ENCODE assay signal across 22 cellular contexts in the genomic region with DNA sequence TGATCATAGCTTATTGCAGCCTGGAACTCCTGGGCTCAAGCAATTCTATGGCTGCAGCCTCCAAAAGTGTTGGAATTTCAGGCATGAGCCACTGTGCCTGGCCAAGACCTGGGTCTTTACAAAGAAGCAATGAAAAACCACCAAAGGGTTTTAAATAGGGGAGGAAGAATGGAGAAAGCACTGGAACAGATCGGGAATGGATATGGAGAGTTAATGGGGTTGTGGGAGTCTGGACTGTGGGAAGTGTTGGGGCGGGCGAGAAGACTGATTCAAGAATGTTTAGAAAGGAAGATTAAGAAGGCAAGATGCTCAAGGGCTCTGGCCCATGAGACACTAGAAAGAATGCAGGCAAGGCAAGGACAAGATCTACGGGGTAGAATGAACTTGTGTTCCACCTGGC.
A peak's percentile ranks its signal among the peaks of the same experiment; 100 is the strongest.
DNase-seq lines count a peak whose midpoint lies in the region; ATAC-seq and TF ChIP-seq lines count a peak whose summit lies in the region.
"Had no signal": no experiment of that assay in that cellular context is flagged by ENCODE, and none has a peak within 500 bp of the region (broad histone marks: within the 10 kb centered on the region; RNA-seq: fewer than 3 reads in every experiment).

No MANE protein-coding gene starts in this region.

- no peak overlapping the region for H3K27ac ChIP-seq in ovary
- H3K27ac ChIP-seq: 22Rv1, cardiac muscle cell, transverse colon had no signal

- peaks cover 77% of the 10 kb centered on the region for H3K36me3 Mint-ChIP-seq in T-helper 1 cell treated with Interleukin-12 subunit alpha and Interleukin-12 subunit beta and Interleukin-4 antibody, amounts not matched to agents 30 μg/mL and 1 μg/mL, for 36 hours (ENCODE audit: low read depth)
- peaks cover 95% of the 10 kb centered on the region for H3K36me3 Mint-ChIP-seq in stimulated activated naive CD8-positive, alpha-beta T cell treated with anti-CD3 and anti-CD28 coated beads, Interleukin-15, Interleukin-2, amounts not matched to agents 100 ng/mL and 50 ng/mL, for 24 hours (ENCODE audit: low read depth)
- peaks cover 11 to 92% (median 46%) of the 10 kb centered on the region in 3 donors for H3K36me3 Mint-ChIP-seq in naive thymus-derived CD8-positive, alpha-beta T cell
- peaks cover 15% of the 10 kb centered on the region for H3K36me3 Mint-ChIP-seq in glutamatergic neuron (ENCODE audit: unreplicated experiment)

- H3K27ac Mint-ChIP-seq in T-helper 1 cell treated with Interleukin-12 subunit alpha and Interleukin-12 subunit beta and Interleukin-4 antibody, amounts not matched to agents 30 μg/mL and 1 μg/mL, for 36 hours = peak overlapping the region; percentile 57
- peak overlapping the region; percentile 46 for H3K27ac Mint-ChIP-seq in stimulated activated naive CD8-positive, alpha-beta T cell treated with anti-CD3 and anti-CD28 coated beads, Interleukin-15, Interleukin-2, amounts not matched to agents 100 ng/mL and 50 ng/mL, for 24 hours
- peak overlapping the region in 1 of 2 donors; percentile 73 for H3K27ac Mint-ChIP-seq in stimulated activated naive CD8-positive, alpha-beta T cell treated with anti-CD3 and anti-CD28 coated beads, Interleukin-15, amount 100 ng/mL, for 72 hours
- H3K27ac Mint-ChIP-seq in naive thymus-derived CD8-positive, alpha-beta T cell = peak overlapping the region in 7 of 10 donors; percentile 11 to 78 (median 39)
- no peak overlapping the region for H3K27ac Mint-ChIP-seq in glutamatergic neuron (ENCODE audit: unreplicated experiment)

- no peaks in the 10 kb centered on the region for H3K27me3 ChIP-seq in ovary
- H3K27me3 ChIP-seq: transverse colon had no signal

- no peaks in the 10 kb centered on the region for H3K36me3 ChIP-seq in ovary
- H3K36me3 ChIP-seq: cardiac muscle cell, HAP-1, transverse colon had no signal

- intact Hi-C loops in ovary (cut with DNase I) = no loop called here

- H3K9me3 Mint-ChIP-seq in T-helper 1 cell treated with Interleukin-12 subunit alpha and Interleukin-12 subunit beta and Interleukin-4 antibody, amounts not matched to agents 30 μg/mL and 1 μg/mL, for 36 hours = peaks cover 11% of the 10 kb centered on the region
- H3K9me3 Mint-ChIP-seq in stimulated activated naive CD8-positive, alpha-beta T cell treated with anti-CD3 and anti-CD28 coated beads, Interleukin-15, Interleukin-2, amounts not matched to agents 100 ng/mL and 50 ng/mL, for 24 hours = peaks cover 8% of the 10 kb centered on the region
- H3K9me3 Mint-ChIP-seq in stimulated activated naive CD8-positive, alpha-beta T cell treated with anti-CD3 and anti-CD28 coated beads, Interleukin-15, amount 100 ng/mL, for 72 hours = peaks cover 1 to 7% of the 10 kb centered on the region in 2 donors
- H3K9me3 Mint-ChIP-seq in naive thymus-derived CD8-positive, alpha-beta T cell = peaks cover 0 to 2% (median 0%) of the 10 kb centered on the region in 9 donors
- peaks cover 9% of the 10 kb centered on the region for H3K9me3 Mint-ChIP-seq in glutamatergic neuron (ENCODE audit: unreplicated experiment)

- no peaks in the 10 kb centered on the region for H3K9me3 ChIP-seq in ovary
- H3K9me3 ChIP-seq: HAP-1, transverse colon had no signal

- TF ChIP-seq POLR2A in ovary (IDR thresholded peaks at IDR 0.05) = no peak

- no peak for ATAC-seq in stimulated activated naive CD8-positive, alpha-beta T cell treated with anti-CD3 and anti-CD28 coated beads, Interleukin-15, amount 100 ng/mL, for 72 hours
- no peak for ATAC-seq in naive thymus-derived CD8-positive, alpha-beta T cell
- ATAC-seq: sciatic nerve had no signal

- DNase-seq in T-helper 1 cell (no peak), glutamatergic neuron (no peak), retina (no peak), ovary (no peak)
- DNase-seq in stimulated activated naive CD8-positive, alpha-beta T cell treated with anti-CD3 and anti-CD28 coated beads, Interleukin-15, amount 100 ng/mL, for 72 hours = no peak
- DNase-seq in naive thymus-derived CD8-positive, alpha-beta T cell = no peak
- DNase-seq: activated CD4-positive, alpha-beta T cell treated with anti-CD3 and anti-CD28 coated beads, Interleukin-2, amount 50 U/mL, for 48 hours; Calu3; EL; foreskin melanocyte; NCI-H187 treated with DMSO at 0.1 percent for 48 hours; OCI-M1; Right ventricle myocardium superior; stimulated activated naive CD4-positive, alpha-beta T cell; transverse colon had no signal

- H3K4me3 ChIP-seq in ovary = no peak overlapping the region
- H3K4me3 ChIP-seq: cardiac muscle cell, HAP-1, lung, transverse colon had no signal

- 56 to 79% (median 68%) methylated on average over 4 of the region's 4 CpGs for WGBS in ovary, 3 donors

- no peaks in the 10 kb centered on the region for H3K4me1 ChIP-seq in ovary (ENCODE audit: insufficient read depth)
- H3K4me1 ChIP-seq: HAP-1, transverse colon had no signal

- POLR2A ChIA-PET in naive thymus-derived CD8-positive, alpha-beta T cell (lab: Charles Lee) = no interaction called here

- TF ChIP-seq EP300 in ovary (IDR thresholded peaks at IDR 0.05) = no peak

- peaks cover 39% of the 10 kb centered on the region for H3K4me1 Mint-ChIP-seq in T-helper 1 cell treated with Interleukin-12 subunit alpha and Interleukin-12 subunit beta and Interleukin-4 antibody, amounts not matched to agents 30 μg/mL and 1 μg/mL, for 36 hours (ENCODE audit: low read depth)
- H3K4me1 Mint-ChIP-seq in stimulated activated naive CD8-positive, alpha-beta T cell treated with anti-CD3 and anti-CD28 coated beads, Interleukin-15, Interleukin-2, amounts not matched to agents 100 ng/mL and 50 ng/mL, for 24 hours (ENCODE audit: low read depth) = peaks cover 35% of the 10 kb centered on the region
- H3K4me1 Mint-ChIP-seq in stimulated activated naive CD8-positive, alpha-beta T cell treated with anti-CD3 and anti-CD28 coated beads, Interleukin-15, amount 100 ng/mL, for 72 hours = peaks cover 54% of the 10 kb centered on the region
- H3K4me1 Mint-ChIP-seq in naive thymus-derived CD8-positive, alpha-beta T cell = peaks cover 21 to 40% (median 36%) of the 10 kb centered on the region in 4 donors
- no peaks in the 10 kb centered on the region for H3K4me1 Mint-ChIP-seq in glutamatergic neuron (ENCODE audit: low read depth, unreplicated experiment)

- H3K4me3 Mint-ChIP-seq in T-helper 1 cell treated with Interleukin-12 subunit alpha and Interleukin-12 subunit beta and Interleukin-4 antibody, amounts not matched to agents 30 μg/mL and 1 μg/mL, for 36 hours = no peak overlapping the region
- H3K4me3 Mint-ChIP-seq in stimulated activated naive CD8-positive, alpha-beta T cell treated with anti-CD3 and anti-CD28 coated beads, Interleukin-15, Interleukin-2, amounts not matched to agents 100 ng/mL and 50 ng/mL, for 24 hours = no peak overlapping the region
- no peak overlapping the region for H3K4me3 Mint-ChIP-seq in stimulated activated naive CD8-positive, alpha-beta T cell treated with anti-CD3 and anti-CD28 coated beads, Interleukin-15, amount 100 ng/mL, for 72 hours
- no peak overlapping the region for H3K4me3 Mint-ChIP-seq in naive thymus-derived CD8-positive, alpha-beta T cell
- H3K4me3 Mint-ChIP-seq in glutamatergic neuron (ENCODE audit: unreplicated experiment) = no peak overlapping the region

- TF ChIP-seq CTCF in glutamatergic neuron (IDR thresholded peaks at IDR 0.05; ENCODE audit: partially characterized antibody, unreplicated experiment) = no peak
- TF ChIP-seq CTCF in ovary (IDR thresholded peaks at IDR 0.05) = no peak

- no peaks in the 10 kb centered on the region for H3K27me3 Mint-ChIP-seq in T-helper 1 cell treated with Interleukin-12 subunit alpha and Interleukin-12 subunit beta and Interleukin-4 antibody, amounts not matched to agents 30 μg/mL and 1 μg/mL, for 36 hours (ENCODE audit: low read depth)
- no peaks in the 10 kb centered on the region for H3K27me3 Mint-ChIP-seq in stimulated activated naive CD8-positive, alpha-beta T cell treated with anti-CD3 and anti-CD28 coated beads, Interleukin-15, Interleukin-2, amounts not matched to agents 100 ng/mL and 50 ng/mL, for 24 hours
- no peaks in the 10 kb centered on the region for H3K27me3 Mint-ChIP-seq in stimulated activated naive CD8-positive, alpha-beta T cell treated with anti-CD3 and anti-CD28 coated beads, Interleukin-15, amount 100 ng/mL, for 72 hours
- no peaks in the 10 kb centered on the region for H3K27me3 Mint-ChIP-seq in naive thymus-derived CD8-positive, alpha-beta T cell
- H3K27me3 Mint-ChIP-seq in glutamatergic neuron (ENCODE audit: unreplicated experiment) = peaks cover 8% of the 10 kb centered on the region
